9 cellular contexts compared by ENCODE assay signal in the genomic region with DNA sequence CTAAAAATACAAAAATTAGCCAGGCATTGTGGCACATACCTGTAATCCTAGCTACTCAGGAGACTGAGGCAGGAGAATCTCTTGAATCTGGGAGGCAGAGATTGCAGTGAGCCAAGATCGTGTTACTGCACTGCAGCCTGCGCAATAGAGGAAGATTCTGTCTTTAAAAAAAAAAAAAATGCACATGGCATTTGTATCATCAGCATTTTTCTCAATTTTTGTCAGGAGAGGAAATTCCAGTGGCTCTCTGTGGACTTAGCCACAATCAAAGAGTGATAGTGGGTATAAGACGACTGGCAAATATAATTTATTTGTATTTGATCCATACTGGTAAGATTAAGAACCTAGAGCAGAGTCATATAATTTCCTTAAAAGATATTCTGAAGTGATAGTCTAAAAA. TPM values are rescaled to one million over a fixed set of nuclear protein-coding genes. Genes with fewer than 3 reads are reported as not detected.
"Had no signal": no experiment of that assay in that cellular context is flagged by ENCODE, and none has a peak within 500 bp of the region (broad histone marks: within the 10 kb centered on the region; RNA-seq: fewer than 3 reads in every experiment).

No MANE protein-coding gene starts in this region.

- H3K9ac ChIP-seq: KMS-11 had no signal

- H3K4me2 ChIP-seq: KMS-11 had no signal

- H3K27ac ChIP-seq: HL-60, KMS-11 had no signal

- FAIRE-seq: HTR-8/SVneo had no signal

- DNase-seq: IMR-90, KBM-7, KG1 had no signal

RNA-seq across cellular contexts. Expression of gene DEFB114, which starts 28.6 kb away (rescaled TPM):
- total RNA-seq: HT-29, HT1080, IMR-90 had no signal
- polyA plus RNA-seq: IgD-negative memory B cell, IMR-90 had no signal

RNA-seq across cellular contexts. Expression of gene DEFB113, which starts 34.0 kb away (rescaled TPM):
- total RNA-seq: HT-29, HT1080, IMR-90 had no signal
- polyA plus RNA-seq: IgD-negative memory B cell, IMR-90 had no signal
